8 cellular contexts compared by ENCODE assay signal in the genomic region with DNA sequence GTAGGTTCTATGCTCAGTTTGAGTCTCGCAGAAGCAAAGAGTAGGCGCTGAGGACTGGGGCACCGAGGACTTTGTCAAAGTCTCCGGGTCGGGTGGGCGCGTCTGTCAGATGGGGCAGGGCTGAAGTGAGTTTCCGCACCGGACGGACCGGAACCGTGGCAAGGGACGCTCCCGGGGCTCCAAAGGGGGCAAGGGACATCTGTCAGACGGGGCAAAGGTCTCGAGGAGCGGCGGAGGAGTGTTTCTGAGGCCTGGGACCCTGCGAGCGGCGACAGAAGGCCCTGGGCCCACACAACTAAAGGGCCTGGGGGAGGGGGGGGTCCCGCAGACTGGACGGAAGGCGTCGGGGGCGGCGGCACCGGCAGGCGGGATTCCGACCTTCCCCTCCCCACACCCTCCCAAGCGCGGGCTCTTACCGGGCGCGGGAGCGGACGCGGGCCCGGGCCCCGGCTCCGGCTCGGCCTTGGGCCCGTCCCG. TPM values are rescaled to one million over a fixed set of nuclear protein-coding genes. Genes with fewer than 3 reads are reported as not detected.
DNase-seq lines count a peak whose midpoint lies in the region; ATAC-seq and TF ChIP-seq lines count a peak whose summit lies in the region.

No MANE protein-coding gene starts in this region.

- ATAC-seq in DND-41 (ENCODE audit: insufficient read depth, low read depth): peak; percentile 21; the same call in 2 of the 3 replicates
- ATAC-seq in HG03025 (IDR thresholded peaks at IDR 0.05; ENCODE audit: low FRiP score, unreplicated experiment): peak; percentile 14
- peak in 1 of 2 donors; percentile 23 for ATAC-seq in activated naive CD4-positive, alpha-beta T cell treated with anti-CD3 and anti-CD28 coated beads, Interleukin-2, amount 50 U/mL, for 72 hours
- no peak for ATAC-seq in stimulated activated memory B cell treated with anti-CD40 and anti-IgM and Interleukin-4, amounts not matched to agents 10 μg/mL and 1 μg/mL and 100 μg/mL, for 72 hours
- ATAC-seq in HG03342 (IDR thresholded peaks at IDR 0.05; ENCODE audit: unreplicated experiment): no peak

- H3K27ac ChIP-seq in DND-41 (ENCODE audit: low read length): peak overlapping the region; percentile 86

- DNase-seq in DND-41: peak; percentile 42
- DNase-seq in activated naive CD4-positive, alpha-beta T cell treated with anti-CD3 and anti-CD28 coated beads, Interleukin-2, amount 50 U/mL, for 72 hours (ENCODE audit: low spot score in 2 of 2): no peak
- DNase-seq in iPS-NIHi7 (ENCODE audit: extremely low spot score): peak; percentile 52
- no peak for DNase-seq in kidney glomerular epithelial cell (lab: John Stamatoyannopoulos, UW)
- no peak for DNase-seq in NCI-H1048 (lab: John Stamatoyannopoulos, UW)

- TF ChIP-seq CTCF in DND-41 (IDR thresholded peaks at IDR 0.05; ENCODE audit: borderline replicate concordance, extremely low read depth, low read length, poor library complexity, severe bottlenecking): no peak

- no peaks in the 10 kb centered on the region for H3K27me3 ChIP-seq in DND-41 (ENCODE audit: insufficient read depth, low read length, poor library complexity)

- no peaks in the 10 kb centered on the region for H3K9me3 Mint-ChIP-seq in activated naive CD4-positive, alpha-beta T cell treated with anti-CD3 and anti-CD28 coated beads, Interleukin-2, amount 50 U/mL, for 72 hours
- no peaks in the 10 kb centered on the region for H3K9me3 Mint-ChIP-seq in stimulated activated memory B cell treated with anti-CD40 and anti-IgM and Interleukin-4, amounts not matched to agents 10 μg/mL and 1 μg/mL and 100 μg/mL, for 72 hours

- H2AFZ ChIP-seq in DND-41 (ENCODE audit: low read depth, low read length): peak overlapping the region; percentile 74

- H4K20me1 ChIP-seq in DND-41 (ENCODE audit: insufficient read depth, low read length): peaks cover 45% of the 10 kb centered on the region

- no peaks in the 10 kb centered on the region for H3K27me3 Mint-ChIP-seq in stimulated activated memory B cell treated with anti-CD40 and anti-IgM and Interleukin-4, amounts not matched to agents 10 μg/mL and 1 μg/mL and 100 μg/mL, for 72 hours

- peak overlapping the region; percentile 75 to 92 for H3K4me3 ChIP-seq in DND-41 (ENCODE audit: low read depth in 1 of 2, low read length in 2 of 2)

- peaks cover 36% of the 10 kb centered on the region for H3K4me1 Mint-ChIP-seq in stimulated activated memory B cell treated with anti-CD40 and anti-IgM and Interleukin-4, amounts not matched to agents 10 μg/mL and 1 μg/mL and 100 μg/mL, for 72 hours

- peaks cover 40% of the 10 kb centered on the region for H3K4me1 ChIP-seq in DND-41 (ENCODE audit: insufficient read depth, low read length)

- no peaks in the 10 kb centered on the region for H3K9me3 ChIP-seq in DND-41 (ENCODE audit: insufficient read depth, low read length, severe bottlenecking)

- H3K4me2 ChIP-seq in DND-41 (ENCODE audit: insufficient read depth, low read length): peak overlapping the region; percentile 93

- H3K27ac Mint-ChIP-seq in activated naive CD4-positive, alpha-beta T cell treated with anti-CD3 and anti-CD28 coated beads, Interleukin-2, amount 50 U/mL, for 72 hours: peak overlapping the region; percentile 93 to 95
- H3K27ac Mint-ChIP-seq in stimulated activated memory B cell treated with anti-CD40 and anti-IgM and Interleukin-4, amounts not matched to agents 10 μg/mL and 1 μg/mL and 100 μg/mL, for 72 hours: peak overlapping the region; percentile 97

- peaks cover 15 to 20% of the 10 kb centered on the region in 2 donors for H3K36me3 Mint-ChIP-seq in activated naive CD4-positive, alpha-beta T cell treated with anti-CD3 and anti-CD28 coated beads, Interleukin-2, amount 50 U/mL, for 72 hours
- H3K36me3 Mint-ChIP-seq in stimulated activated memory B cell treated with anti-CD40 and anti-IgM and Interleukin-4, amounts not matched to agents 10 μg/mL and 1 μg/mL and 100 μg/mL, for 72 hours: peaks cover 16% of the 10 kb centered on the region

- H3K4me3 Mint-ChIP-seq in stimulated activated memory B cell treated with anti-CD40 and anti-IgM and Interleukin-4, amounts not matched to agents 10 μg/mL and 1 μg/mL and 100 μg/mL, for 72 hours: peak overlapping the region; percentile 91

- H3K9ac ChIP-seq in DND-41 (ENCODE audit: low read depth, low read length): peak overlapping the region; percentile 89

- H3K36me3 ChIP-seq in DND-41 (ENCODE audit: insufficient read depth, low read length): peaks cover 40% of the 10 kb centered on the region

- peaks cover 55% of the 10 kb centered on the region for H3K79me2 ChIP-seq in DND-41 (ENCODE audit: insufficient read depth, low read length)

RNA-seq across cellular contexts. Expression of gene AKAP8L, which starts 13.3 kb away (rescaled TPM):
- 100 to 1,000 TPM in 1 of 2 donors, 10 to 100 TPM in 1; 70.9 to 114 TPM for total RNA-seq in activated naive CD4-positive, alpha-beta T cell treated with anti-CD3 and anti-CD28 coated beads, Interleukin-2, amount 50 U/mL, for 72 hours

RNA-seq across cellular contexts. Expression of gene WIZ, which starts 17.7 kb away (rescaled TPM):
- 10 to 100 TPM; 18.4 to 19.8 TPM for total RNA-seq in activated naive CD4-positive, alpha-beta T cell treated with anti-CD3 and anti-CD28 coated beads, Interleukin-2, amount 50 U/mL, for 72 hours

RNA-seq across cellular contexts. Expression of gene RASAL3, which starts 32.3 kb away (rescaled TPM):
- 100 to 1,000 TPM in 1 of 2 donors, 10 to 100 TPM in 1; 64.5 to 101 TPM for total RNA-seq in activated naive CD4-positive, alpha-beta T cell treated with anti-CD3 and anti-CD28 coated beads, Interleukin-2, amount 50 U/mL, for 72 hours

RNA-seq across cellular contexts. Expression of gene PGLYRP2, which starts 47.2 kb away (rescaled TPM):
- total RNA-seq in activated naive CD4-positive, alpha-beta T cell treated with anti-CD3 and anti-CD28 coated beads, Interleukin-2, amount 50 U/mL, for 72 hours: under 1 TPM; 0.09 to 0.29 TPM

RNA-seq across cellular contexts. Expression of gene AKAP8, which starts 52.5 kb away (rescaled TPM):
- total RNA-seq in activated naive CD4-positive, alpha-beta T cell treated with anti-CD3 and anti-CD28 coated beads, Interleukin-2, amount 50 U/mL, for 72 hours: 10 to 100 TPM; 41.1 to 51.4 TPM

Comparison
In these comparisons a context has a peak if more than half of its experiments do, and no peak if none do; other contexts are left out.
1. ATAC-seq: peak in DND-41 (single experiment) and HG03025 (single experiment); none in stimulated activated memory B cell treated with anti-CD40 and anti-IgM and Interleukin-4, amounts not matched to agents 10 μg/mL and 1 μg/mL and 100 μg/mL, for 72 hours (single experiment) and HG03342 (single experiment).
2. DNase-seq: peak in DND-41 (single experiment) and iPS-NIHi7 (single experiment); none in activated naive CD4-positive, alpha-beta T cell treated with anti-CD3 and anti-CD28 coated beads, Interleukin-2, amount 50 U/mL, for 72 hours (0 of 2), kidney glomerular epithelial cell (single experiment) and NCI-H1048 (single experiment).